20 cellular contexts compared by ENCODE assay signal in the genomic region with DNA sequence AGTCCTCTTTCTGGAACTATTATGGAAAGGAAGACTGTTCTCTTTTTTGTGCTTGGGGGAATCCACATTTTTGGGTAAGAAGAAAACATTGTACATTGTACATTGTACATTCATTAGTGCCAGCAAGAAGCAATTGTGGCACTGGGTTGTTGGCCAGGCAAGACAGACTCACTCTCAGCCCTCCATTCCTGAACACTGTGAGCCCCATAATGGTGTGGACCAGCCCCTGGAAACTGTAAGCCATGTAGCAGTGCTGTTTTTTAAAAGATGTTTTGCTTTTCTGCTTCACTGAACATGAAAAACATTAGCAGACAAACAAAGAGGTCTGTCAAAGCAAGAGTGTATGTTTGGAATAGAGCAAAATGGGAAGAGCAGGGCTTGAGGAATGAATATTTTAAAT.
"Had no signal": no experiment of that assay in that cellular context is flagged by ENCODE, and none has a peak within 500 bp of the region (broad histone marks: within the 10 kb centered on the region; RNA-seq: fewer than 3 reads in every experiment).

No MANE protein-coding gene starts in this region.

- DNase-seq: activated CD4-positive, alpha-beta T cell treated with anti-CD3 and anti-CD28 coated beads for 36 hours; activated CD4-positive, alpha-beta T cell treated with anti-CD3 and anti-CD28 coated beads, Interleukin-2, amount 50 U/mL, for 4 hours; activated CD8-positive, alpha-beta memory T cell treated with anti-CD3 and anti-CD28 coated beads, Interleukin-2, amount 50 U/mL, for 48 hours; activated CD8-positive, alpha-beta T cell treated with anti-CD3 and anti-CD28 coated beads, Interleukin-2, amount 10 ng/mL, durations not matched to agents 7 days and 5 days; activated T-cell treated with anti-CD3 and anti-CD28 coated beads, Interleukin-2, amount 50 U/mL, for 1 hour; central memory CD4-positive, alpha-beta T cell; NCI-H1092; NCI-H1930; NCI-H2171 treated with DMSO at 0.1 percent for 48 hours; NCI-H226; NCI-H510A treated with DMSO at 0.1 percent for 48 hours; NCI-H69; NK-92 treated with Interleukin-12 subunit alpha and Interleukin-12 subunit beta, amount 100 ng/mL, for 24 hours; OCI-M1; RPMI8226; T-cell; WERI-Rb-1 had no signal

- ATAC-seq: activated CD4-positive, alpha-beta T cell treated with anti-CD3 and anti-CD28 coated beads for 36 hours; activated CD8-positive, alpha-beta T cell treated with anti-CD3 and anti-CD28 coated beads, Interleukin-2, amount 10 ng/mL, durations not matched to agents 7 days and 5 days; activated naive CD4-positive, alpha-beta T cell treated with anti-CD3 and anti-CD28 coated beads, Interleukin-2, amount 50 U/mL, for 72 hours; Panc1; Right ventricle myocardium inferior; T-cell had no signal
